Comparison of ENCODE assay signal across 11 cellular contexts in the genomic region with DNA sequence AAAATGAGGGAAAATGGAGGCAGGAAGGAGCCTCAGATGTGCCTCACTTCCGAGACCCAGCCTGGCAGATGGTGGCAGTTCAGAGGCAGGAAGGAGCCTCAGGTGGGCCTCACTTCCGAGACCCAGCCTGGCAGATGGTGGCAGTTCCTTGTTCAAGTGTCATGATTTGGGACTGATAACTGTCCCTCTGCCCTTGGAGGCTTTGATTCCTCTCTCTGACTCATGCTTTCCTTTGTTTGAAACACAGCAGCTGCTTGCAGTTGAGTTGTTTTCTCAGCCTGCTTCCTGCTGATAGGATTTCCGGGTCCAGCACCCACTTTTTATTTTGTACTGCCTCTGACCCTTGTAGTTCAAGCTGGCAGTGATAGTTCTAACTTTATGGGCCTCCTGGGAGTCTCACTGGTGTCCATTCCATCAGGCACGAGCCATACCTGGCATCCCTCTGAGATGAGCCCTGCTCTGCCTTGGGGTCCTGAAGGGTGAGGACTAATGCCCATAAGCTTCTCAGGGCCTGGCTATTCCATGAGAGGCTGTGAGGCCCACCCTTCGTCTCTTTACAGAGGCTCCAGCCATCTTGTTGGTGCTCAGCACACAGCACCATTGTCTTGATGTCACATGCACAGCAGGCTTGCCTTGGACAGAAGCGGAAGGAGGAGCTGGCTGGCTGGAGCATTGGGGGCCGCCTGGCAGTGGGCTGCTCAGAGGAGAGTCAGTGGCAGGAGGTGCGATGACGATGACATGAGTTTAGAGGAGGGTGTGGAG. TPM values are rescaled to one million over a fixed set of nuclear protein-coding genes. Genes with fewer than 3 reads are reported as not detected.
DNase-seq lines count a peak whose midpoint lies in the region; ATAC-seq, FAIRE-seq and TF ChIP-seq lines count a peak whose summit lies in the region.
"Had no signal": no experiment of that assay in that cellular context is flagged by ENCODE, and none has a peak within 500 bp of the region (broad histone marks: within the 10 kb centered on the region; RNA-seq: fewer than 3 reads in every experiment).

No MANE protein-coding gene starts in this region.

- no peaks in the 10 kb centered on the region for H3K9me3 Mint-ChIP-seq in activated CD8-positive, alpha-beta T cell treated with anti-CD3 and anti-CD28 coated beads, Interleukin-2, amount 10 ng/mL, durations not matched to agents 7 days and 5 days (ENCODE audit: insufficient read depth)
- H3K9me3 Mint-ChIP-seq: HFFc6 had no signal

- H3K4me1 ChIP-seq in right atrium auricular region, result peaks cover 0 to 27% of the 10 kb centered on the region in 2 donors

- peak overlapping the region; percentile 77 for H3K27ac Mint-ChIP-seq in activated CD8-positive, alpha-beta T cell treated with anti-CD3 and anti-CD28 coated beads, Interleukin-2, amount 10 ng/mL, durations not matched to agents 7 days and 5 days
- H3K27ac Mint-ChIP-seq: HFFc6 had no signal

- H3K27ac ChIP-seq in right atrium auricular region (no peak overlapping the region), layer of hippocampus (ENCODE audit: low read depth, low read length) (peak overlapping the region; percentile 67)

- intact Hi-C loops in Right ventricle myocardium inferior (cut with DNase I), result no loop called here

- H3K27me3 ChIP-seq in right atrium auricular region (no peaks in the 10 kb centered on the region), layer of hippocampus (ENCODE audit: control insufficient read depth, insufficient read depth, low read length) (no peaks in the 10 kb centered on the region)
- H3K27me3 ChIP-seq: body of pancreas had no signal

- POLR2A ChIA-PET in activated CD8-positive, alpha-beta T cell treated with anti-CD3 and anti-CD28 coated beads, Interleukin-2, amount 10 ng/mL, durations not matched to agents 7 days and 5 days (lab: Charles Lee), result interaction anchor here (0.7 kb wide), 1 partner anchor 112 kb away, joined by 3 read pairs; no protein-coding TSS in a partner anchor

- H3K4me1 Mint-ChIP-seq in activated CD8-positive, alpha-beta T cell treated with anti-CD3 and anti-CD28 coated beads, Interleukin-2, amount 10 ng/mL, durations not matched to agents 7 days and 5 days (ENCODE audit: low read depth), result peaks cover 54% of the 10 kb centered on the region

- ATAC-seq in Right ventricle myocardium inferior (no peak), GM21576 (IDR thresholded peaks at IDR 0.05; ENCODE audit: unreplicated experiment) (no peak), GM19023 (IDR thresholded peaks at IDR 0.05; ENCODE audit: unreplicated experiment) (no peak)
- ATAC-seq in activated CD8-positive, alpha-beta T cell treated with anti-CD3 and anti-CD28 coated beads, Interleukin-2, amount 10 ng/mL, durations not matched to agents 7 days and 5 days, result no peak
- ATAC-seq: body of pancreas had no signal

- no peak overlapping the region for H3K4me3 ChIP-seq in right atrium auricular region
- H3K4me3 ChIP-seq: body of pancreas had no signal

- H3K36me3 ChIP-seq in right atrium auricular region, result no peaks in the 10 kb centered on the region

- peaks cover 45% of the 10 kb centered on the region for H3K27me3 Mint-ChIP-seq in activated CD8-positive, alpha-beta T cell treated with anti-CD3 and anti-CD28 coated beads, Interleukin-2, amount 10 ng/mL, durations not matched to agents 7 days and 5 days (ENCODE audit: low read depth)

- CTCF ChIA-PET in activated CD8-positive, alpha-beta T cell treated with anti-CD3 and anti-CD28 coated beads, Interleukin-2, amount 10 ng/mL, durations not matched to agents 7 days and 5 days (lab: Charles Lee), result interaction anchor here (2.0 kb wide), 1 partner anchor 175 kb away, joined by 5 read pairs; no protein-coding TSS in a partner anchor

- DNase-seq in Right ventricle myocardium inferior (ENCODE audit: missing footprints), result peak; percentile 53
- no peak for DNase-seq in right atrium auricular region (ENCODE audit: low spot score)
- DNase-seq in activated CD8-positive, alpha-beta T cell treated with anti-CD3 and anti-CD28 coated beads, Interleukin-2, amount 10 ng/mL, durations not matched to agents 7 days and 5 days, result peak; percentile 35
- DNase-seq in urothelium cell line (ENCODE audit: low spot score), result peak; percentile 8
- DNase-seq in NCI-H1694 treated with DMSO at 0.1 percent for 48 hours (lab: John Stamatoyannopoulos, UW), result no peak
- DNase-seq: HFFc6, RPMI8226 had no signal

- FAIRE-seq in urothelium cell line (lab: Jason Lieb, UNC), result no peak

- H3K9me3 ChIP-seq in right atrium auricular region, result no peaks in the 10 kb centered on the region
- H3K9me3 ChIP-seq: body of pancreas had no signal

- no peak for TF ChIP-seq CTCF in right atrium auricular region (IDR thresholded peaks at IDR 0.05)

- H3K4me3 Mint-ChIP-seq in activated CD8-positive, alpha-beta T cell treated with anti-CD3 and anti-CD28 coated beads, Interleukin-2, amount 10 ng/mL, durations not matched to agents 7 days and 5 days, result no peak overlapping the region
- H3K4me3 Mint-ChIP-seq: HFFc6 had no signal

- no peaks in the 10 kb centered on the region for H3K36me3 Mint-ChIP-seq in activated CD8-positive, alpha-beta T cell treated with anti-CD3 and anti-CD28 coated beads, Interleukin-2, amount 10 ng/mL, durations not matched to agents 7 days and 5 days (ENCODE audit: low read depth)

RNA-seq across cellular contexts. Expression of a gene that starts 13.0 kb away (rescaled TPM):
- total RNA-seq in Right ventricle myocardium inferior (21.0 TPM), right atrium auricular region (1 to 10 TPM; 7.0 to 9.9 TPM)
- 1 to 10 TPM; 4.7 to 8.3 TPM for total RNA-seq in activated CD8-positive, alpha-beta T cell treated with anti-CD3 and anti-CD28 coated beads, Interleukin-2, amount 10 ng/mL, durations not matched to agents 7 days and 5 days

RNA-seq across cellular contexts. Expression of a gene that starts 56.8 kb away (rescaled TPM):
- total RNA-seq in Right ventricle myocardium inferior (0.51 TPM), right atrium auricular region (not detected)
- 1 to 10 TPM in 1 of 2 experiments, under 1 TPM in 1; 0.83 to 1.0 TPM for total RNA-seq in activated CD8-positive, alpha-beta T cell treated with anti-CD3 and anti-CD28 coated beads, Interleukin-2, amount 10 ng/mL, durations not matched to agents 7 days and 5 days

Comparison
In these comparisons a context has a peak if more than half of its experiments do, and no peak if none do; other contexts are left out.
1. DNase-seq: peak in Right ventricle myocardium inferior (single experiment), activated CD8-positive, alpha-beta T cell treated with anti-CD3 and anti-CD28 coated beads, Interleukin-2, amount 10 ng/mL, durations not matched to agents 7 days and 5 days (single experiment) and urothelium cell line (single experiment); none in right atrium auricular region (single experiment) and NCI-H1694 treated with DMSO at 0.1 percent for 48 hours (single experiment).